In genomic region chr3:48002787-48003186, GRCh38 we compare ENCODE assay signal across 8 cellular contexts.
"Had no signal": no experiment of that assay in that cellular context is flagged by ENCODE, and none has a peak within 500 bp of the region (broad histone marks: within the 10 kb centered on the region; RNA-seq: fewer than 3 reads in every experiment).

No MANE protein-coding gene starts in this region.

- H3K36me3 ChIP-seq: HAP-1 had no signal

- H3K27ac ChIP-seq: GM23248 had no signal

- FAIRE-seq: HTR-8/SVneo, K562 had no signal

- H3K9me3 ChIP-seq: HAP-1 had no signal

- H3K4me3 ChIP-seq: GM23248, HAP-1, K562 had no signal

- ATAC-seq: HCT116 had no signal

- DNase-seq: GM23248, GOT3, H7, IMR-90 had no signal
